ENCODE assay signal across 11 cellular contexts in genomic region chr9:132423503-132423902, GRCh38. TPM values are rescaled to one million over a fixed set of nuclear protein-coding genes. Genes with fewer than 3 reads are reported as not detected.
"Had no signal": no experiment of that assay in that cellular context is flagged by ENCODE, and none has a peak within 500 bp of the region (broad histone marks: within the 10 kb centered on the region; RNA-seq: fewer than 3 reads in every experiment).

No MANE protein-coding gene starts in this region.

- H3K9ac ChIP-seq: GM23248, KMS-11 had no signal

- H3K27ac ChIP-seq: GM23248, KMS-11 had no signal

- DNase-seq: GM23248, GOT3, H9, HCEC 1CT, IMR-90, Kasumi-1, KBM-7 had no signal

- H2AFZ ChIP-seq: GM23248 had no signal

- FAIRE-seq: H54, HTR-8/SVneo had no signal

- H3K4me2 ChIP-seq: KMS-11 had no signal

- H3K4me3 ChIP-seq: GM23248 had no signal

RNA-seq across cellular contexts. Expression of gene CFAP77, which starts 13.5 kb away (rescaled TPM):
- total RNA-seq: GM23248, HT-29, IMR-90 had no signal
- polyA plus RNA-seq: GM23248, IMR-90 had no signal
